Comparison of ENCODE assay signal across 16 cellular contexts in genomic region chr6:44004136-44004535, GRCh38.
DNase-seq lines count a peak whose midpoint lies in the region; ATAC-seq and TF ChIP-seq lines count a peak whose summit lies in the region.
"Had no signal": no experiment of that assay in that cellular context is flagged by ENCODE, and none has a peak within 500 bp of the region (broad histone marks: within the 10 kb centered on the region; RNA-seq: fewer than 3 reads in every experiment).

No MANE protein-coding gene starts in this region.

- H3K36me3 ChIP-seq in WERI-Rb-1 (no peaks in the 10 kb centered on the region), iPS-20b (ENCODE audit: insufficient read depth, low read depth, low read length) (no peaks in the 10 kb centered on the region), thyroid gland (no peaks in the 10 kb centered on the region)
- H3K36me3 ChIP-seq: gastroesophageal sphincter had no signal

- H3K9me3 ChIP-seq in WERI-Rb-1 (ENCODE audit: severe bottlenecking): no peaks in the 10 kb centered on the region
- no peaks in the 10 kb centered on the region for H3K9me3 ChIP-seq in iPS-20b (ENCODE audit: insufficient read depth, low read depth, low read length)
- H3K9me3 ChIP-seq in thyroid gland: no peaks in the 10 kb centered on the region
- H3K9me3 ChIP-seq: gastroesophageal sphincter, mucosa of descending colon had no signal

- TF ChIP-seq CTCF in WERI-Rb-1 (IDR thresholded peaks at IDR 0.05; ENCODE audit: low read depth, low read length) (no peak), thyroid gland (IDR thresholded peaks at IDR 0.05) (no peak)

- no peaks in the 10 kb centered on the region for H3K36me3 Mint-ChIP-seq in activated naive CD8-positive, alpha-beta T cell
- H3K36me3 Mint-ChIP-seq in activated naive CD8-positive, alpha-beta T cell treated with anti-CD3 and anti-CD28 coated beads, Interleukin-2, amount 50 U/mL, for 24 hours (ENCODE audit: low read depth): no peaks in the 10 kb centered on the region
- H3K36me3 Mint-ChIP-seq: activated naive CD4-positive, alpha-beta T cell treated with anti-CD3 and anti-CD28 coated beads, Interleukin-2, amount 50 U/mL, for 72 hours; T-cell had no signal

- peaks cover 9% of the 10 kb centered on the region for H3K4me1 Mint-ChIP-seq in activated naive CD8-positive, alpha-beta T cell (ENCODE audit: low read depth)
- peaks cover 25% of the 10 kb centered on the region for H3K4me1 Mint-ChIP-seq in activated naive CD8-positive, alpha-beta T cell treated with anti-CD3 and anti-CD28 coated beads, Interleukin-2, amount 50 U/mL, for 24 hours

- H3K4me3 Mint-ChIP-seq in activated naive CD8-positive, alpha-beta T cell: peak overlapping the region; percentile 23
- H3K4me3 Mint-ChIP-seq in activated naive CD8-positive, alpha-beta T cell treated with anti-CD3 and anti-CD28 coated beads, Interleukin-2, amount 50 U/mL, for 24 hours: no peak overlapping the region

- H3K27me3 ChIP-seq in WERI-Rb-1 (ENCODE audit: insufficient read depth, low read depth, severe bottlenecking) (no peaks in the 10 kb centered on the region), iPS-20b (ENCODE audit: insufficient read depth, low read length) (peaks cover 33% of the 10 kb centered on the region), thyroid gland (no peaks in the 10 kb centered on the region)

- H3K4me1 ChIP-seq in iPS-20b (ENCODE audit: insufficient read depth, low read length): peaks cover 28% of the 10 kb centered on the region
- H3K4me1 ChIP-seq in thyroid gland: peaks cover 40 to 72% of the 10 kb centered on the region in 2 donors

- peaks cover 15% of the 10 kb centered on the region for H3K27me3 Mint-ChIP-seq in activated naive CD8-positive, alpha-beta T cell
- peaks cover 53% of the 10 kb centered on the region for H3K27me3 Mint-ChIP-seq in activated naive CD8-positive, alpha-beta T cell treated with anti-CD3 and anti-CD28 coated beads, Interleukin-2, amount 50 U/mL, for 24 hours

- no peak overlapping the region for H3K27ac Mint-ChIP-seq in activated naive CD8-positive, alpha-beta T cell
- no peak overlapping the region for H3K27ac Mint-ChIP-seq in activated naive CD8-positive, alpha-beta T cell treated with anti-CD3 and anti-CD28 coated beads, Interleukin-2, amount 50 U/mL, for 24 hours
- H3K27ac Mint-ChIP-seq: activated naive CD4-positive, alpha-beta T cell treated with anti-CD3 and anti-CD28 coated beads, Interleukin-2, amount 50 U/mL, for 72 hours; progenitor cell of endocrine pancreas; T-cell had no signal

- no peak for DNase-seq in activated naive CD8-positive, alpha-beta T cell treated with anti-CD3 and anti-CD28 coated beads, Interleukin-2, amount 50 U/mL, for 24 hours
- peak; percentile 64 for DNase-seq in WERI-Rb-1
- DNase-seq in thyroid gland: no peak
- DNase-seq in GDM1 (lab: John Stamatoyannopoulos, UW): no peak
- no peak for DNase-seq in activated T-cell treated with anti-CD3 and anti-CD28 coated beads for 4 hours
- no peak for DNase-seq in putamen (ENCODE audit: low spot score)
- DNase-seq: activated CD4-positive, CD25-positive, alpha-beta regulatory T cell; cerebellar nuclear complex; mucosa of descending colon; NCI-H1436 had no signal

- H3K27ac ChIP-seq in WERI-Rb-1 (no peak overlapping the region), iPS-20b (ENCODE audit: low read length) (no peak overlapping the region), thyroid gland (peak overlapping the region; percentile 62 to 91 (median 81))

- ATAC-seq in activated naive CD8-positive, alpha-beta T cell treated with anti-CD3 and anti-CD28 coated beads, Interleukin-2, amount 50 U/mL, for 24 hours: no peak
- ATAC-seq: activated naive CD4-positive, alpha-beta T cell treated with anti-CD3 and anti-CD28 coated beads, Interleukin-2, amount 50 U/mL, for 72 hours; gastroesophageal sphincter; mucosa of descending colon; T-cell had no signal

- intact Hi-C loops in thyroid gland (cut with DNase I): loop anchor here (5.0 kb wide), 2 partner anchors 58 to 232 kb away; partner anchors contain the start of gene VEGFA

- 78 to 81% methylated on average over 4 to 8 of the region's 9 CpGs for WGBS in thyroid gland, 2 donors

- H3K9ac ChIP-seq in iPS-20b (ENCODE audit: low read depth, low read length): peak overlapping the region; percentile 15; the same call in 1 of the 2 replicates

- H3K4me3 ChIP-seq in WERI-Rb-1 (ENCODE audit: low read depth, low read length) (no peak overlapping the region), iPS-20b (ENCODE audit: low read length) (0 out of 2 replicates have a peak overlapping the region, but pooled peaks have one; percentile 52), thyroid gland (replicated peaks in 1 of 3) (no peak overlapping the region)
- H3K4me3 ChIP-seq: gastroesophageal sphincter, mucosa of descending colon had no signal

- no peak for TF ChIP-seq POLR2A in thyroid gland (IDR thresholded peaks at IDR 0.05)

- no peaks in the 10 kb centered on the region for H3K9me3 Mint-ChIP-seq in activated naive CD8-positive, alpha-beta T cell (ENCODE audit: low read depth)
- H3K9me3 Mint-ChIP-seq in activated naive CD8-positive, alpha-beta T cell treated with anti-CD3 and anti-CD28 coated beads, Interleukin-2, amount 50 U/mL, for 24 hours: no peaks in the 10 kb centered on the region
- H3K9me3 Mint-ChIP-seq: activated naive CD4-positive, alpha-beta T cell treated with anti-CD3 and anti-CD28 coated beads, Interleukin-2, amount 50 U/mL, for 72 hours; T-cell had no signal

Comparison
In these comparisons a context has a peak if more than half of its experiments do, and no peak if none do; other contexts are left out.
1. H3K27ac ChIP-seq: peak in thyroid gland (3 of 3); none in WERI-Rb-1 (single experiment) and iPS-20b (single experiment).